ENCODE assay signal across 1 cellular context in the genomic region with DNA sequence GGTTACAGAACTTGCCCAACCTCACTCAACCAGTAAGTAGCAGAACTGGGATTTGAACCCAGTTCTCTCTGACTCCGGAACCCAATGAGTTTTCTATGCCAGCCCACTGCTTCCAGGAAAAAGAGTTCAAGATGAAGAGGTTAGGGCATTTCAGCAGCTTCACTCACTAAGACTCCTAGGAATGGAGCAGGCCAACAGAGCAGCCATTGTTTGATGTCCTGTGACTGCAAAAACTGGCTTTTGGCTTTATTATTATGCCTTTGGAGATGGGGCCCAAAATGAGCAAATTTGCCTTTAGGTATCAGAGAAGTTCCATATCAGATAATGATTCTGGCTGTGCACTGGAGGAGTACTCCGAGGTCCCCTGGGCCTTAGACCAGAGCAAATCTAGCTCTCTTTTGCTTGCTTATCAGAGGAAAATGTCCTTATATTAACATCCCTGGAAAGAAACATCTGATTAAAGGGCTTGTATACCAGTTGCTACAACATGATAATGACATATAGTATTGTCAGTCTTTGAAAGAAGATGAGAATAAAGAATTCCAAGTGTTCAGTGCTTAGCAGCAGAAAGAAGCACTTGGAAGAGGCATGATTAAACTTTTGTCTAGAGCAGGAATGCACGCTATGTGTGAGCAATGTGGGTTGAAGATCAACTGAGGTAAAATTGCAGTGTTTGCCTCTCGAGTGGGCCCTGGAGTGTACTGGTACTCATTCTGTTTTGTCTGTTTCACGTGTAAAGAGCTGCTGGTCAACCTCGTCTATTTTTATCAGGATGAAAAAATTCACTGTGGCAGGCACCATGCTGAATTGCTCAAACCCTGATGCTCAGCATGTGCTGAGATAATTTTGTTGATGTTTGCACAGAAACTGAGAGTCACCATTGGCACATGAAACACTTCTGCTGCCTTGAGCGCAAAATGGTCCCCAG.
TF ChIP-seq lines count a peak whose summit lies in the region.

No MANE protein-coding gene starts in this region.

TF ChIP-seq in HepG2, 621 proteins besides CTCF, POLR2A, EP300 and RAD21:
- TF ChIP-seq PAF1 (CRISPR knock-in tag; IDR thresholded peaks at IDR 0.05), result no peak
- TF ChIP-seq, protein P1, sequence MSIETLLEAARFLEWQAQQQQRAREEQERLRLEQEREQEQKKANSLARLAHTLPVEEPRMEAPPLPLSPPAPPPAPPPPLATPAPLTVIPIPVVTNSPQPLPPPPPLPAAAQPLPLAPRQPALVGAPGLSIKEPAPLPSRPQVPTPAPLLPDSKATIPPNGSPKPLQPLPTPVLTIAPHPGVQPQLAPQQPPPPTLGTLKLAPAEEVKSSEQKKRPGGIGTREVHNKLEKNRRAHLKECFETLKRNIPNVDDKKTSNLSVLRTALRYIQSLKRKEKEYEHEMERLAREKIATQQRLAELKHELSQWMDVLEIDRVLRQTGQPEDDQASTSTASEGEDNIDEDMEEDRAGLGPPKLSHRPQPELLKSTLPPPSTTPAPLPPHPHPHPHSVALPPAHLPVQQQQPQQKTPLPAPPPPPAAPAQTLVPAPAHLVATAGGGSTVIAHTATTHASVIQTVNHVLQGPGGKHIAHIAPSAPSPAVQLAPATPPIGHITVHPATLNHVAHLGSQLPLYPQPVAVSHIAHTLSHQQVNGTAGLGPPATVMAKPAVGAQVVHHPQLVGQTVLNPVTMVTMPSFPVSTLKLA (IDR thresholded peaks at IDR 0.05), result peak; percentile 67
TF ChIP-seq in HepG2: peak in this region for 1.
